In the genomic region with DNA sequence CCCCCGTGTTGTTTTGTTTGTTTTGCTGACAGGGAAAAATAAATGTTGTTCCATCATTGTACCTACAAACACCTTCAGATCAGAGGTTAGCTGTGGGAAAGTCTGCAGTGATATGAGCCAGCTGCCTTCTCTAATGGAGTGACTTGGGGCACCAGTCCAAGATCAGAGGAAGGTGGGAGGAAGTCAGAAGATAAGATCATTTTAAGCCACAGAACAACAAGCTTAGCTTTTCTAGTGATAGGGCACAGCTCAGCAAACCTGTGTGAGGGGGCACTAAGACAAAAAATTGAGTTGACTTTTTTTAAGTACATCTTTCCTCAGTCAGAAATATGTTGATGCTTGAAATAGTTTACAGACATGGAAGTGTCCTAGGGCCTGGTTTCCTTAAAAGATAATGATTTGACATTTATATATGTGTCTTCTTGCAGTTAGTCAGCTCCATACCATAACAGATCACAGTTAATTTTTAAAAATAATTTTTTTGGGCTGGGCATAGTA, we compare ENCODE assay signal across 8 cellular contexts.
DNase-seq lines count a peak whose midpoint lies in the region; ATAC-seq lines count a peak whose summit lies in the region.

No MANE protein-coding gene starts in this region.

- H3K36me3 Mint-ChIP-seq in activated T-helper 1 cell treated with anti-CD3 and anti-CD28 coated beads, Interleukin-12 subunit alpha, Interleukin-12 subunit beta, Interleukin-2, Interleukin-4 antibody, amounts not matched to agents 30 ng/mL and 10 ng/mL and 1 ng/mL, durations not matched to agents 14 hours and 24 hours and 36 hours (ENCODE audit: low read depth), result peaks cover 17% of the 10 kb centered on the region

- intact Hi-C loops in activated T-helper 1 cell treated with anti-CD3 and anti-CD28 coated beads, Interleukin-12 subunit alpha, Interleukin-12 subunit beta, Interleukin-2, Interleukin-4 antibody, amounts not matched to agents 30 ng/mL and 10 ng/mL and 1 ng/mL, durations not matched to agents 14 hours and 24 hours and 36 hours (cut with micrococcal nuclease), result loop anchor here (2.0 to 5.0 kb wide), 5 partner anchors 457 to 814 kb away; partner anchors contain the start of gene SAMD8

- DNase-seq in NCI-H1417 (lab: John Stamatoyannopoulos, UW) (peak in 2 of 3 experiments; percentile 4 to 12), NCI-H1417 treated with DMSO at 0.1 percent for 48 hours (lab: John Stamatoyannopoulos, UW) (no peak), M059J (ENCODE audit: low read depth) (peak; percentile 62), islet precursor cell (peak; percentile 55), HPDE6-E6E7 (ENCODE audit: extremely low spot score) (no peak)
- peak; percentile 47 for DNase-seq in activated T-helper 1 cell treated with anti-CD3 and anti-CD28 coated beads, Interleukin-12 subunit alpha, Interleukin-12 subunit beta, Interleukin-2, Interleukin-4 antibody, amounts not matched to agents 30 ng/mL and 10 ng/mL and 1 ng/mL, durations not matched to agents 14 hours and 24 hours and 36 hours (ENCODE audit: low spot score)
- peak; percentile 5 for DNase-seq in stimulated activated CD8-positive, alpha-beta memory T cell treated with anti-CD3 and anti-CD28 coated beads, Interleukin-7, amount 100 ng/mL, for 24 hours (ENCODE audit: low read depth)

- H3K4me3 Mint-ChIP-seq in activated T-helper 1 cell treated with anti-CD3 and anti-CD28 coated beads, Interleukin-12 subunit alpha, Interleukin-12 subunit beta, Interleukin-2, Interleukin-4 antibody, amounts not matched to agents 30 ng/mL and 10 ng/mL and 1 ng/mL, durations not matched to agents 14 hours and 24 hours and 36 hours, result peak overlapping the region; percentile 82

- no peaks in the 10 kb centered on the region for H3K27me3 Mint-ChIP-seq in activated T-helper 1 cell treated with anti-CD3 and anti-CD28 coated beads, Interleukin-12 subunit alpha, Interleukin-12 subunit beta, Interleukin-2, Interleukin-4 antibody, amounts not matched to agents 30 ng/mL and 10 ng/mL and 1 ng/mL, durations not matched to agents 14 hours and 24 hours and 36 hours (ENCODE audit: insufficient read depth)

- no peak for ATAC-seq in GM18873 (IDR thresholded peaks at IDR 0.05; ENCODE audit: low FRiP score, unreplicated experiment)

- peak overlapping the region; percentile 98 for H3K27ac Mint-ChIP-seq in activated T-helper 1 cell treated with anti-CD3 and anti-CD28 coated beads, Interleukin-12 subunit alpha, Interleukin-12 subunit beta, Interleukin-2, Interleukin-4 antibody, amounts not matched to agents 30 ng/mL and 10 ng/mL and 1 ng/mL, durations not matched to agents 14 hours and 24 hours and 36 hours

- H3K4me1 Mint-ChIP-seq in activated T-helper 1 cell treated with anti-CD3 and anti-CD28 coated beads, Interleukin-12 subunit alpha, Interleukin-12 subunit beta, Interleukin-2, Interleukin-4 antibody, amounts not matched to agents 30 ng/mL and 10 ng/mL and 1 ng/mL, durations not matched to agents 14 hours and 24 hours and 36 hours (ENCODE audit: low read depth), result peaks cover 72% of the 10 kb centered on the region

- peaks cover 9% of the 10 kb centered on the region for H3K9me3 Mint-ChIP-seq in activated T-helper 1 cell treated with anti-CD3 and anti-CD28 coated beads, Interleukin-12 subunit alpha, Interleukin-12 subunit beta, Interleukin-2, Interleukin-4 antibody, amounts not matched to agents 30 ng/mL and 10 ng/mL and 1 ng/mL, durations not matched to agents 14 hours and 24 hours and 36 hours

Comparison
In these comparisons a context has a peak if more than half of its experiments do, and no peak if none do; other contexts are left out.
1. DNase-seq: peak in NCI-H1417 (2 of 3), M059J (single experiment), activated T-helper 1 cell treated with anti-CD3 and anti-CD28 coated beads, Interleukin-12 subunit alpha, Interleukin-12 subunit beta, Interleukin-2, Interleukin-4 antibody, amounts not matched to agents 30 ng/mL and 10 ng/mL and 1 ng/mL, durations not matched to agents 14 hours and 24 hours and 36 hours (single experiment), islet precursor cell (single experiment) and stimulated activated CD8-positive, alpha-beta memory T cell treated with anti-CD3 and anti-CD28 coated beads, Interleukin-7, amount 100 ng/mL, for 24 hours (single experiment); none in NCI-H1417 treated with DMSO at 0.1 percent for 48 hours (single experiment) and HPDE6-E6E7 (single experiment).